Comparison of ENCODE assay signal across 12 cellular contexts in the genomic region with DNA sequence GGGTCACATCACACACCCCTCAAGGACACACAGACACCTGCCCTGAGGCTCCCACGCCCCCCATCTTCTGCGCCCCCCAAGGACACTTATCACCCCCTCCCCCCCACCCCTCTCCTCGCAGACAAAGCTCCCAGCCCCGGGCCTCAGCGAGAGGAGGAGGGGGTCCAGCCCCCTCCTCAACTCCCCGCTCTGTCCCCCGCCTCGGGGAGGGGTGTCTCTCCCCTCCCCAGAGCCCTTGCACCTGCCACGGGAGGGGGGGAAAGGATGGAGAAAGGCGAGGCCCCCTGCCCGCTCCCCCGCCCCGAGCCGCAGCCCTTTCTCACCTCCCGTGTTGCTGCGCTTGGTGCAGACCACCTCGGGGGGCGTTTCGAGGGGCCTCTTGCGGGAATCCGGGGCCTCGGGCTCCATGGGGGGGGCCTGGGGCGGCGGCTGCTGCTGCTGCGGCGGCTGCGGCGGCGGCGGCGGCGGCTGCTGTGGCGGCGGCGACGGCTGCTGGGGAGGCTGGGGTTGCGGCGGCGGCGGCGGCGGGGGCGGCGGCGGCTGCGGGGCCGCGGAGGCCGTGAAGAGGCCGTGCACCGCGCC. TPM values are rescaled to one million over a fixed set of nuclear protein-coding genes. Genes with fewer than 3 reads are reported as not detected.
DNase-seq lines count a peak whose midpoint lies in the region; ATAC-seq and TF ChIP-seq lines count a peak whose summit lies in the region.
"Had no signal": no experiment of that assay in that cellular context is flagged by ENCODE, and none has a peak within 500 bp of the region (broad histone marks: within the 10 kb centered on the region; RNA-seq: fewer than 3 reads in every experiment).

No MANE protein-coding gene starts in this region.

- POLR2A ChIA-PET in activated CD8-positive, alpha-beta T cell treated with anti-CD3 and anti-CD28 coated beads for 36 hours (lab: Charles Lee): no interaction called here

- no peak for TF ChIP-seq CTCF in activated CD8-positive, alpha-beta T cell treated with anti-CD3 and anti-CD28 coated beads for 36 hours (IDR thresholded peaks at IDR 0.05)

- no peaks in the 10 kb centered on the region for H3K9me3 Mint-ChIP-seq in activated CD8-positive, alpha-beta T cell treated with anti-CD3 and anti-CD28 coated beads for 36 hours

- H3K27me3 ChIP-seq in BLaER1: no peaks in the 10 kb centered on the region; the same call in 1 of the 2 replicates
- peaks cover 12% of the 10 kb centered on the region for H3K27me3 ChIP-seq in HUES48 (ENCODE audit: control insufficient read depth, insufficient read depth, low read length)
- H3K27me3 ChIP-seq in esophagus (ENCODE audit: control insufficient read depth in 1 of 2, insufficient read depth in 2 of 2, low read length in 2 of 2): peaks cover 0 to 13% of the 10 kb centered on the region in 2 donors
- no peaks in the 10 kb centered on the region for H3K27me3 ChIP-seq in neuron (ENCODE audit: insufficient read depth, low read length)

- H3K4me3 ChIP-seq in BLaER1 (peak overlapping the region; percentile 63), HUES48 (ENCODE audit: low read depth, low read length) (peak overlapping the region; percentile 44), esophagus (ENCODE audit: low read depth in 1 of 2, low read length in 2 of 2) (peak overlapping the region; percentile 12 to 25), neuron (ENCODE audit: low read length) (peak overlapping the region; percentile 52)

- H3K27ac ChIP-seq in BLaER1: peak overlapping the region; percentile 41; the same call in 1 of the 2 replicates
- H3K27ac ChIP-seq in HUES48 (ENCODE audit: low read depth, low read length): no peak overlapping the region
- H3K27ac ChIP-seq in esophagus (ENCODE audit: low read depth in 2 of 2, low read length in 1 of 2): no peak overlapping the region

- H3K36me3 ChIP-seq in BLaER1 (no peaks in the 10 kb centered on the region), HUES48 (ENCODE audit: control insufficient read depth, insufficient read depth, low read length) (no peaks in the 10 kb centered on the region; the same call in 1 of the 2 replicates), esophagus (ENCODE audit: control insufficient read depth in 2 of 2, insufficient read depth in 2 of 2, low read length in 1 of 2) (no peaks in the 10 kb centered on the region), neuron (ENCODE audit: insufficient read depth, low read length) (peaks cover 29% of the 10 kb centered on the region)

- CTCF ChIA-PET in activated CD8-positive, alpha-beta T cell treated with anti-CD3 and anti-CD28 coated beads for 36 hours (lab: Charles Lee): no interaction called here

- H3K4me1 Mint-ChIP-seq in activated CD8-positive, alpha-beta T cell treated with anti-CD3 and anti-CD28 coated beads for 36 hours (ENCODE audit: low read depth): peaks cover 13% of the 10 kb centered on the region

- peaks cover 46% of the 10 kb centered on the region for H3K27me3 Mint-ChIP-seq in activated CD8-positive, alpha-beta T cell treated with anti-CD3 and anti-CD28 coated beads for 36 hours

- H3K9me3 ChIP-seq in BLaER1 (no peaks in the 10 kb centered on the region), HUES48 (ENCODE audit: control insufficient read depth, insufficient read depth, low read length) (no peaks in the 10 kb centered on the region), esophagus (ENCODE audit: control insufficient read depth in 2 of 2, insufficient read depth in 1 of 2, low read depth in 1 of 2, low read length in 1 of 2) (peaks cover 0 to 4% of the 10 kb centered on the region in 2 donors), neuron (ENCODE audit: low read length) (no peaks in the 10 kb centered on the region)

- intact Hi-C loops in activated CD8-positive, alpha-beta T cell treated with anti-CD3 and anti-CD28 coated beads for 36 hours (cut with micrococcal nuclease): no loop called here

- H3K4me3 Mint-ChIP-seq in activated CD8-positive, alpha-beta T cell treated with anti-CD3 and anti-CD28 coated beads for 36 hours: no peak overlapping the region

- in situ Hi-C loops in KBM-7 (cut with MboI; ENCODE audit: low pct_unique_long_range_greater_than_20kb, low sequenced_read_pairs): no loop called here

- H2AFZ ChIP-seq in neuron (ENCODE audit: low read depth, low read length): no peak overlapping the region

- H3K4me2 ChIP-seq in BLaER1: peak overlapping the region; percentile 85

- no peaks in the 10 kb centered on the region for H4K20me1 ChIP-seq in BLaER1

- no peak for ATAC-seq in activated CD8-positive, alpha-beta T cell treated with anti-CD3 and anti-CD28 coated beads for 36 hours
- ATAC-seq in esophagus mucosa: no peak

- 1 to 2% methylated on average over 14 to 52 of the region's 52 CpGs for WGBS in esophagus, 2 donors

- no peaks in the 10 kb centered on the region for H3K36me3 Mint-ChIP-seq in activated CD8-positive, alpha-beta T cell treated with anti-CD3 and anti-CD28 coated beads for 36 hours (ENCODE audit: low read depth)

- H3K27ac Mint-ChIP-seq in activated CD8-positive, alpha-beta T cell treated with anti-CD3 and anti-CD28 coated beads for 36 hours: no peak overlapping the region

- 0 out of 2 replicates have a peak overlapping the region, but pooled peaks have one; percentile 38 for H3K9ac ChIP-seq in BLaER1
- H3K9ac ChIP-seq in HUES48 (ENCODE audit: low read depth, low read length): no peak overlapping the region

- DNase-seq in activated CD8-positive, alpha-beta T cell treated with anti-CD3 and anti-CD28 coated beads for 36 hours: no peak
- DNase-seq in GF-D8 (lab: John Stamatoyannopoulos, UW): no peak
- DNase-seq in KBM-7: no peak
- DNase-seq: activated CD8-positive, alpha-beta memory T cell treated with anti-CD3 and anti-CD28 coated beads, Interleukin-2, amount 50 U/mL, for 4 hours had no signal

- H3K4me1 ChIP-seq in BLaER1 (peaks cover 70% of the 10 kb centered on the region), HUES48 (ENCODE audit: control insufficient read depth, insufficient read depth, low read length) (no peaks in the 10 kb centered on the region), esophagus (ENCODE audit: control insufficient read depth in 2 of 2, insufficient read depth in 2 of 2, low read length in 1 of 2) (peaks cover 0 to 2% of the 10 kb centered on the region in 2 donors), neuron (ENCODE audit: insufficient read depth, low read length) (peaks cover 45% of the 10 kb centered on the region)

RNA-seq across cellular contexts. Expression of a gene that starts 0.6 kb away (rescaled TPM):
- 1 to 10 TPM in 1 of 2 donors, under 1 TPM in 1; 0.31 to 1.0 TPM for polyA plus RNA-seq in esophagus
- total RNA-seq in activated CD8-positive, alpha-beta T cell treated with anti-CD3 and anti-CD28 coated beads for 36 hours: not detected
- total RNA-seq in esophagus mucosa: 0.40 TPM

RNA-seq across cellular contexts. Expression of a gene that starts 22.2 kb away (rescaled TPM):
- 10 to 100 TPM in 1 of 2 donors, 1 to 10 TPM in 1; 8.1 to 12.3 TPM for polyA plus RNA-seq in esophagus
- total RNA-seq in activated CD8-positive, alpha-beta T cell treated with anti-CD3 and anti-CD28 coated beads for 36 hours: 10 to 100 TPM; 26.9 to 29.2 TPM
- total RNA-seq in esophagus mucosa: 9.1 TPM

RNA-seq across cellular contexts. Expression of a gene that starts 49.8 kb away (rescaled TPM):
- polyA plus RNA-seq in esophagus: not detected
- total RNA-seq in activated CD8-positive, alpha-beta T cell treated with anti-CD3 and anti-CD28 coated beads for 36 hours: not detected
- total RNA-seq in esophagus mucosa: not detected
- total RNA-seq: dermis microvascular lymphatic vessel endothelial cell; T-helper 1 cell treated with Interleukin-12 subunit alpha and Interleukin-12 subunit beta and Interleukin-4 antibody, amounts not matched to agents 30 ng/mL and 1 ng/mL, for 36 hours had no signal

RNA-seq across cellular contexts. Expression of a gene that starts 58.5 kb away (rescaled TPM):
- not detected for polyA plus RNA-seq in esophagus
- not detected for total RNA-seq in activated CD8-positive, alpha-beta T cell treated with anti-CD3 and anti-CD28 coated beads for 36 hours
- total RNA-seq in esophagus mucosa: not detected
- total RNA-seq: dermis microvascular lymphatic vessel endothelial cell; sciatic nerve; T-helper 1 cell treated with Interleukin-12 subunit alpha and Interleukin-12 subunit beta and Interleukin-4 antibody, amounts not matched to agents 30 ng/mL and 1 ng/mL, for 36 hours had no signal
